ENCODE assay signal across 10 cellular contexts in genomic region chr2:36489296-36489695, GRCh38.
DNase-seq lines count a peak whose midpoint lies in the region; ATAC-seq, FAIRE-seq and TF ChIP-seq lines count a peak whose summit lies in the region.
"Had no signal": no experiment of that assay in that cellular context is flagged by ENCODE, and none has a peak within 500 bp of the region (broad histone marks: within the 10 kb centered on the region; RNA-seq: fewer than 3 reads in every experiment).

No MANE protein-coding gene starts in this region.

- POLR2A ChIA-PET in endothelial cell of umbilical vein (lab: Charles Lee): no interaction called here

- TF ChIP-seq CTCF in endothelial cell of umbilical vein (IDR thresholded peaks at IDR 0.05; ENCODE audit: extremely low read depth in 1 of 2, insufficient read depth in 1 of 2, low read depth in 1 of 2, low read length in 2 of 2): no peak
- no peak for TF ChIP-seq CTCF in osteocyte (IDR thresholded peaks at IDR 0.05)

- H3K9ac ChIP-seq in endothelial cell of umbilical vein (replicated peaks; ENCODE audit: extremely low read depth, insufficient read depth, low read length): no peak overlapping the region

- CTCF ChIA-PET in endothelial cell of umbilical vein (lab: Charles Lee): interaction anchor here (1.1 to 1.8 kb wide), 6 partner anchors 11 to 137 kb away, joined by 3 to 5 read pairs (median 4); no protein-coding TSS in a partner anchor

- no peaks in the 10 kb centered on the region for H3K9me3 ChIP-seq in endothelial cell of umbilical vein (replicated peaks; ENCODE audit: control insufficient read depth, insufficient read depth, low read length)

- H3K79me2 ChIP-seq in endothelial cell of umbilical vein (ENCODE audit: control insufficient read depth, insufficient read depth, low read length): peaks cover 63% of the 10 kb centered on the region

- H3K4me1 Mint-ChIP-seq in osteocyte (ENCODE audit: unreplicated experiment): peaks cover 93% of the 10 kb centered on the region
- H3K4me1 Mint-ChIP-seq in activated T-helper 2 cell treated with anti-CD3 and anti-CD28 coated beads, Interferon-gamma antibody, Interleukin-2, Interleukin-4, amounts not matched to agents 10 μg/mL and 5 μg/mL and 100 μg/mL, durations not matched to agents 14 hours and 24 hours and 36 hours (ENCODE audit: low read depth): no peaks in the 10 kb centered on the region

- no peaks in the 10 kb centered on the region for H3K27me3 Mint-ChIP-seq in osteocyte (ENCODE audit: unreplicated experiment)
- no peaks in the 10 kb centered on the region for H3K27me3 Mint-ChIP-seq in activated T-helper 2 cell treated with anti-CD3 and anti-CD28 coated beads, Interferon-gamma antibody, Interleukin-2, Interleukin-4, amounts not matched to agents 10 μg/mL and 5 μg/mL and 100 μg/mL, durations not matched to agents 14 hours and 24 hours and 36 hours (ENCODE audit: low read depth)

- H3K36me3 ChIP-seq in endothelial cell of umbilical vein (ENCODE audit: control insufficient read depth in 2 of 2, extremely low read depth in 1 of 2, insufficient read depth in 2 of 2, low read length in 2 of 2): peaks cover 17% of the 10 kb centered on the region in 2 experiments

- BruUV-seq in endothelial cell of umbilical vein (replicated peaks; lab: Mats Ljungman, UMichigan): no TSS peak

- dilution Hi-C loops in endothelial cell of umbilical vein (cut with MboI; ENCODE audit: extremely low pct_ligation_motif_present, low sequenced_read_pairs): no loop called here

- no peaks in the 10 kb centered on the region for H4K20me1 ChIP-seq in endothelial cell of umbilical vein (replicated peaks; ENCODE audit: control insufficient read depth, extremely low read depth, insufficient read depth, low read length)

- H3K4me1 ChIP-seq in endothelial cell of umbilical vein (ENCODE audit: control insufficient read depth, extremely low read depth, insufficient read depth, low read length): peaks cover 78% of the 10 kb centered on the region

- no peaks in the 10 kb centered on the region for H3K27me3 ChIP-seq in endothelial cell of umbilical vein (ENCODE audit: control insufficient read depth in 2 of 2, insufficient read depth in 2 of 2, low read length in 2 of 2)

- H3K4me2 ChIP-seq in endothelial cell of umbilical vein (ENCODE audit: insufficient read depth, low read length): no peak overlapping the region

- FAIRE-seq in endothelial cell of umbilical vein (lab: Jason Lieb, UNC): no peak

- H3K9me3 Mint-ChIP-seq in osteocyte (ENCODE audit: unreplicated experiment): no peaks in the 10 kb centered on the region
- no peaks in the 10 kb centered on the region for H3K9me3 Mint-ChIP-seq in activated T-helper 2 cell treated with anti-CD3 and anti-CD28 coated beads, Interferon-gamma antibody, Interleukin-2, Interleukin-4, amounts not matched to agents 10 μg/mL and 5 μg/mL and 100 μg/mL, durations not matched to agents 14 hours and 24 hours and 36 hours

- no peak for TF ChIP-seq POLR2A in endothelial cell of umbilical vein (IDR thresholded peaks at IDR 0.05; ENCODE audit: low read depth, low read length)

- H3K9me1 ChIP-seq in endothelial cell of umbilical vein (replicated peaks; ENCODE audit: control insufficient read depth, extremely low read depth, insufficient read depth, low read length): no peaks in the 10 kb centered on the region

- peak overlapping the region; percentile 39 for H3K4me3 Mint-ChIP-seq in osteocyte (ENCODE audit: unreplicated experiment)
- no peak overlapping the region for H3K4me3 Mint-ChIP-seq in activated T-helper 2 cell treated with anti-CD3 and anti-CD28 coated beads, Interferon-gamma antibody, Interleukin-2, Interleukin-4, amounts not matched to agents 10 μg/mL and 5 μg/mL and 100 μg/mL, durations not matched to agents 14 hours and 24 hours and 36 hours (ENCODE audit: low read depth)

- no peak overlapping the region for H2AFZ ChIP-seq in endothelial cell of umbilical vein (ENCODE audit: low read depth, low read length)

- peak overlapping the region; percentile 97 for H3K27ac Mint-ChIP-seq in osteocyte (ENCODE audit: unreplicated experiment)
- no peak overlapping the region for H3K27ac Mint-ChIP-seq in activated T-helper 2 cell treated with anti-CD3 and anti-CD28 coated beads, Interferon-gamma antibody, Interleukin-2, Interleukin-4, amounts not matched to agents 10 μg/mL and 5 μg/mL and 100 μg/mL, durations not matched to agents 14 hours and 24 hours and 36 hours

- no peak for ATAC-seq in GM18520 (IDR thresholded peaks at IDR 0.05; ENCODE audit: unreplicated experiment)

- peaks cover 16% of the 10 kb centered on the region for H3K36me3 Mint-ChIP-seq in osteocyte (ENCODE audit: unreplicated experiment)
- H3K36me3 Mint-ChIP-seq in activated T-helper 2 cell treated with anti-CD3 and anti-CD28 coated beads, Interferon-gamma antibody, Interleukin-2, Interleukin-4, amounts not matched to agents 10 μg/mL and 5 μg/mL and 100 μg/mL, durations not matched to agents 14 hours and 24 hours and 36 hours (ENCODE audit: low read depth): no peaks in the 10 kb centered on the region

- peak overlapping the region; percentile 45 for H3K27ac ChIP-seq in endothelial cell of umbilical vein (ENCODE audit: insufficient read depth, low read depth, low read length)
- H3K27ac ChIP-seq: C4-2B had no signal

- DNase-seq in AG08396 (ENCODE audit: low spot score) (peak; percentile 33), M059J (ENCODE audit: low read depth) (peak; percentile 87), endothelial cell of umbilical vein (ENCODE audit: low read depth, low spot score) (peak; percentile 50), osteocyte (ENCODE audit: extremely low spot score, unreplicated experiment) (no peak), D341Med (ENCODE audit: low spot score) (no peak), NOMO-1 treated with DMSO at 0.1 percent for 48 hours (lab: John Stamatoyannopoulos, UW; ENCODE audit: unreplicated experiment) (no peak)
- DNase-seq in activated T-helper 2 cell treated with anti-CD3 and anti-CD28 coated beads, Interferon-gamma antibody, Interleukin-2, Interleukin-4, amounts not matched to agents 10 μg/mL and 5 μg/mL and 100 μg/mL, durations not matched to agents 14 hours and 24 hours and 36 hours (ENCODE audit: low spot score): no peak
- DNase-seq: NCI-H2081 treated with DMSO at 0.1 percent for 48 hours had no signal

- intact Hi-C loops in endothelial cell of umbilical vein (cut with micrococcal nuclease): no loop called here
- intact Hi-C loops in activated T-helper 2 cell treated with anti-CD3 and anti-CD28 coated beads, Interferon-gamma antibody, Interleukin-2, Interleukin-4, amounts not matched to agents 10 μg/mL and 5 μg/mL and 100 μg/mL, durations not matched to agents 14 hours and 24 hours and 36 hours (cut with micrococcal nuclease): no loop called here

- no peak overlapping the region for H3K4me3 ChIP-seq in endothelial cell of umbilical vein (replicated peaks in 1 of 3; ENCODE audit: insufficient read depth in 1 of 3, low read depth in 1 of 3, low read length in 3 of 3)

TF ChIP-seq in endothelial cell of umbilical vein, 7 proteins besides CTCF, POLR2A, EP300 and RAD21:
- TF ChIP-seq GATA2 (IDR thresholded peaks at IDR 0.05; ENCODE audit: insufficient read depth, insufficient read length, low read depth, low read length): no peak
- TF ChIP-seq MYC (IDR thresholded peaks at IDR 0.05; ENCODE audit: low read depth, low read length): no peak
- no peak for TF ChIP-seq MAX (IDR thresholded peaks at IDR 0.05; ENCODE audit: insufficient read depth, insufficient read length)
- no peak for TF ChIP-seq EZH2 (IDR thresholded peaks at IDR 0.05; ENCODE audit: borderline replicate concordance, low read depth, low read length, severe bottlenecking)
- peak; percentile 56 for TF ChIP-seq JUN (IDR thresholded peaks at IDR 0.05; ENCODE audit: borderline replicate concordance, insufficient read depth, insufficient read length, low read depth)
- TF ChIP-seq FOS (IDR thresholded peaks at IDR 0.05; ENCODE audit: borderline replicate concordance, insufficient read depth, low read length): peak; percentile 45
- no peak for TF ChIP-seq POLR2AphosphoS5 (IDR thresholded peaks at IDR 0.05; ENCODE audit: insufficient read depth, low read depth, low read length)

Comparison
In these comparisons a context has a peak if more than half of its experiments do, and no peak if none do; other contexts are left out.
1. DNase-seq: peak in AG08396 (single experiment), M059J (single experiment) and endothelial cell of umbilical vein (single experiment); none in osteocyte (single experiment), activated T-helper 2 cell treated with anti-CD3 and anti-CD28 coated beads, Interferon-gamma antibody, Interleukin-2, Interleukin-4, amounts not matched to agents 10 μg/mL and 5 μg/mL and 100 μg/mL, durations not matched to agents 14 hours and 24 hours and 36 hours (single experiment), D341Med (single experiment) and NOMO-1 treated with DMSO at 0.1 percent for 48 hours (single experiment).